13 cellular contexts compared by ENCODE assay signal in genomic region chr5:39102684-39103155, GRCh38. TPM values are rescaled to one million over a fixed set of nuclear protein-coding genes. Genes with fewer than 3 reads are reported as not detected.
A peak's percentile ranks its signal among the peaks of the same experiment; 100 is the strongest.
DNase-seq lines count a peak whose midpoint lies in the region; ATAC-seq and TF ChIP-seq lines count a peak whose summit lies in the region.
"Had no signal": no experiment of that assay in that cellular context is flagged by ENCODE, and none has a peak within 500 bp of the region (broad histone marks: within the 10 kb centered on the region; RNA-seq: fewer than 3 reads in every experiment).

No MANE protein-coding gene starts in this region.

- H3K4me3 ChIP-seq in PC-9 (peak overlapping the region; percentile 3; the same call in 1 of the 2 replicates), choroid plexus epithelial cell (ENCODE audit: low read depth, low read length) (no peak overlapping the region)
- H3K4me3 ChIP-seq: prostate gland had no signal

- H3K9me3 Mint-ChIP-seq in T-helper 1 cell treated with Interleukin-12 subunit alpha and Interleukin-12 subunit beta and Interleukin-4 antibody, amounts not matched to agents 30 μg/mL and 1 μg/mL, for 36 hours, result no peaks in the 10 kb centered on the region
- H3K9me3 Mint-ChIP-seq in naive thymus-derived CD8-positive, alpha-beta T cell, result no peaks in the 10 kb centered on the region
- H3K9me3 Mint-ChIP-seq: activated CD4-positive, alpha-beta memory T cell treated with anti-CD3 and anti-CD28 coated beads, Interleukin-2, amount 10 ng/mL, durations not matched to agents 7 days and 5 days had no signal

- no peaks in the 10 kb centered on the region for H4K20me1 ChIP-seq in PC-9 (ENCODE audit: insufficient read depth)

- POLR2A ChIA-PET in PC-9 (lab: Charles Lee; ENCODE audit: unreplicated experiment), result no interaction called here
- POLR2A ChIA-PET in naive thymus-derived CD8-positive, alpha-beta T cell (lab: Charles Lee), result interaction anchor here (1.0 kb wide), 1 partner anchor 30 kb away, joined by 4 read pairs; no protein-coding TSS in a partner anchor

- H3K79me2 ChIP-seq in PC-9 (ENCODE audit: low read depth), result no peaks in the 10 kb centered on the region

- peak overlapping the region; percentile 77 for H3K4me2 ChIP-seq in PC-9

- no peaks in the 10 kb centered on the region for H3K36me3 ChIP-seq in PC-9 (ENCODE audit: low read depth)
- H3K36me3 ChIP-seq: prostate gland had no signal

- no peak overlapping the region for H2AFZ ChIP-seq in PC-9

- intact Hi-C loops in PC-9 (cut with micrococcal nuclease; ENCODE audit: unreplicated experiment), result loop anchor here (5.0 kb wide), 1 partner anchor 505 kb away; no protein-coding TSS in a partner anchor
- intact Hi-C loops in left colon (cut with DNase I, micrococcal nuclease), result no loop called here

- H3F3A ChIP-seq in PC-9 (ENCODE audit: insufficient read depth, low read depth), result peaks cover 43% of the 10 kb centered on the region

- H3K36me3 Mint-ChIP-seq in T-helper 1 cell treated with Interleukin-12 subunit alpha and Interleukin-12 subunit beta and Interleukin-4 antibody, amounts not matched to agents 30 μg/mL and 1 μg/mL, for 36 hours (ENCODE audit: low read depth), result peaks cover 41% of the 10 kb centered on the region
- peaks cover 14 to 53% (median 18%) of the 10 kb centered on the region in 3 donors for H3K36me3 Mint-ChIP-seq in naive thymus-derived CD8-positive, alpha-beta T cell

- peak overlapping the region; percentile 98 for H3K27ac ChIP-seq in PC-9
- H3K27ac ChIP-seq: prostate gland had no signal

- BruUV-seq in PC-9 (replicated peaks; lab: Mats Ljungman, UMichigan), result no TSS peak

- H3K4me1 ChIP-seq in PC-9 (replicated peaks; ENCODE audit: insufficient read depth), result peaks cover 60% of the 10 kb centered on the region
- H3K4me1 ChIP-seq: prostate gland had no signal

- peaks cover 17% of the 10 kb centered on the region for H3K4me1 Mint-ChIP-seq in T-helper 1 cell treated with Interleukin-12 subunit alpha and Interleukin-12 subunit beta and Interleukin-4 antibody, amounts not matched to agents 30 μg/mL and 1 μg/mL, for 36 hours (ENCODE audit: low read depth)
- H3K4me1 Mint-ChIP-seq in naive thymus-derived CD8-positive, alpha-beta T cell, result peaks cover 11 to 36% (median 30%) of the 10 kb centered on the region in 4 donors

- no peaks in the 10 kb centered on the region for H3K27me3 Mint-ChIP-seq in T-helper 1 cell treated with Interleukin-12 subunit alpha and Interleukin-12 subunit beta and Interleukin-4 antibody, amounts not matched to agents 30 μg/mL and 1 μg/mL, for 36 hours (ENCODE audit: low read depth)
- H3K27me3 Mint-ChIP-seq in naive thymus-derived CD8-positive, alpha-beta T cell, result no peaks in the 10 kb centered on the region
- H3K27me3 Mint-ChIP-seq: activated CD4-positive, alpha-beta memory T cell treated with anti-CD3 and anti-CD28 coated beads, Interleukin-2, amount 10 ng/mL, durations not matched to agents 7 days and 5 days had no signal

- CTCF ChIA-PET in PC-9 (lab: Charles Lee), result interaction anchor here (1.0 kb wide), 1 partner anchor 26 kb away, joined by 3 read pairs; no protein-coding TSS in a partner anchor

- H3K27me3 ChIP-seq in PC-9 (ENCODE audit: insufficient read depth, low read depth), result no peaks in the 10 kb centered on the region

- no peak for ATAC-seq in naive thymus-derived CD8-positive, alpha-beta T cell
- ATAC-seq in left colon (no peak), HG02852 (IDR thresholded peaks at IDR 0.05; ENCODE audit: unreplicated experiment) (no peak)

- no peaks in the 10 kb centered on the region for H3K9me3 ChIP-seq in PC-9 (ENCODE audit: insufficient read depth, low read depth)
- H3K9me3 ChIP-seq: prostate gland had no signal

- H3K27ac Mint-ChIP-seq in T-helper 1 cell treated with Interleukin-12 subunit alpha and Interleukin-12 subunit beta and Interleukin-4 antibody, amounts not matched to agents 30 μg/mL and 1 μg/mL, for 36 hours, result peak overlapping the region; percentile 54
- peak overlapping the region in 9 of 10 donors; percentile 22 to 90 (median 50) for H3K27ac Mint-ChIP-seq in naive thymus-derived CD8-positive, alpha-beta T cell
- H3K27ac Mint-ChIP-seq: activated CD4-positive, alpha-beta memory T cell treated with anti-CD3 and anti-CD28 coated beads, Interleukin-2, amount 10 ng/mL, durations not matched to agents 7 days and 5 days had no signal

- H3K4me3 Mint-ChIP-seq in T-helper 1 cell treated with Interleukin-12 subunit alpha and Interleukin-12 subunit beta and Interleukin-4 antibody, amounts not matched to agents 30 μg/mL and 1 μg/mL, for 36 hours, result no peak overlapping the region
- peak overlapping the region in 2 of 10 donors; percentile 31 to 56 for H3K4me3 Mint-ChIP-seq in naive thymus-derived CD8-positive, alpha-beta T cell
- H3K4me3 Mint-ChIP-seq: activated CD4-positive, alpha-beta memory T cell treated with anti-CD3 and anti-CD28 coated beads, Interleukin-2, amount 10 ng/mL, durations not matched to agents 7 days and 5 days had no signal

- no peak for TF ChIP-seq CTCF in PC-9 (conservative IDR thresholded peaks at IDR 0.05)
- no peak for TF ChIP-seq CTCF in choroid plexus epithelial cell (conservative IDR thresholded peaks at IDR 0.05; ENCODE audit: low read depth, low read length)

- H3K9me2 ChIP-seq in PC-9 (ENCODE audit: insufficient read depth), result no peaks in the 10 kb centered on the region

- DNase-seq in T-helper 1 cell (no peak), PC-9 (no peak), choroid plexus epithelial cell (ENCODE audit: low read depth) (peak; percentile 27), left colon (no peak), AML-193 (lab: John Stamatoyannopoulos, UW) (no peak)
- no peak for DNase-seq in naive thymus-derived CD8-positive, alpha-beta T cell
- DNase-seq: activated CD4-positive, alpha-beta memory T cell treated with anti-CD3 and anti-CD28 coated beads, Interleukin-2, amount 10 ng/mL, durations not matched to agents 7 days and 5 days; KBM-7; NCI-H1694; NCI-H524 treated with DMSO at 0.1 percent for 48 hours had no signal

RNA-seq across cellular contexts. Expression of gene RICTOR, which starts 28.5 kb away (rescaled TPM):
- total RNA-seq in PC-9 (2021) (103 and 121 TPM in 2 replicates), left colon (10 to 100 TPM; 22.6 to 31.0 TPM)
- total RNA-seq in naive thymus-derived CD8-positive, alpha-beta T cell, result 100 to 1,000 TPM in 1 of 2 experiments, 10 to 100 TPM in 1; 93.4 to 102 TPM
- polyA plus RNA-seq in naive thymus-derived CD8-positive, alpha-beta T cell, result 10 to 100 TPM in 2 of 3 donors, 1 to 10 TPM in 1; 9.1 to 14.7 (median 11.2) TPM
